In genomic region chr2:126882736-126883660, GRCh38 we compare ENCODE assay signal across 22 cellular contexts. TPM values are rescaled to one million over a fixed set of nuclear protein-coding genes. Genes with fewer than 3 reads are reported as not detected.
DNase-seq lines count a peak whose midpoint lies in the region; ATAC-seq, FAIRE-seq and TF ChIP-seq lines count a peak whose summit lies in the region.
"Had no signal": no experiment of that assay in that cellular context is flagged by ENCODE, and none has a peak within 500 bp of the region (broad histone marks: within the 10 kb centered on the region; RNA-seq: fewer than 3 reads in every experiment).

No MANE protein-coding gene starts in this region.

- H3K36me3 ChIP-seq in pancreas = no peaks in the 10 kb centered on the region

- 82% methylated on average over 7 of the region's 7 CpGs for WGBS in right cardiac atrium
- WGBS in pancreas, 2 donors = 69 to 72% methylated on average over 7 of the region's 7 CpGs

- H3K27ac ChIP-seq in right cardiac atrium (ENCODE audit: low read length) (no peak overlapping the region), pancreas (no peak overlapping the region)
- H3K27ac ChIP-seq: PC-9, RWPE1, SK-N-MC had no signal

- DNase-seq in cardiac septum (ENCODE audit: low spot score) = peak; percentile 31
- no peak for DNase-seq in right cardiac atrium
- peak; percentile 34 for DNase-seq in left lobe of liver (ENCODE audit: low spot score)
- peak; percentile 18 for DNase-seq in sciatic nerve (ENCODE audit: low spot score)
- no peak for DNase-seq in D721Med (ENCODE audit: insufficient read length, low spot score)
- DNase-seq in pancreas = no peak
- DNase-seq in germinal center (ENCODE audit: low spot score) = no peak
- DNase-seq: DMS79 treated with DMSO at 0.1 percent for 48 hours, H7, KG1, NCI-H1092 treated with DMSO at 0.1 percent for 48 hours, NCI-H146, NCI-H2029, NCI-H2227 treated with DMSO at 0.1 percent for 48 hours, NCI-H510A, NCI-H748 treated with DMSO at 0.1 percent for 48 hours, PC-9, SHP77 treated with DMSO at 0.1 percent for 48 hours had no signal

- H3K4me1 ChIP-seq in right cardiac atrium (ENCODE audit: control insufficient read depth, insufficient read depth, low read length) (no peaks in the 10 kb centered on the region), pancreas (no peaks in the 10 kb centered on the region)

- TF ChIP-seq CTCF in D721Med (IDR thresholded peaks at IDR 0.05; ENCODE audit: insufficient read depth, missing control alignments) = no peak
- TF ChIP-seq CTCF in pancreas (IDR thresholded peaks at IDR 0.05) = no peak

- H3K9me3 ChIP-seq in right cardiac atrium (ENCODE audit: control insufficient read depth, low read length) (no peaks in the 10 kb centered on the region), pancreas (no peaks in the 10 kb centered on the region)

- H3K4me3 ChIP-seq in right cardiac atrium (ENCODE audit: low read length) (no peak overlapping the region), pancreas (no peak overlapping the region)
- H3K4me3 ChIP-seq: PC-9, SK-N-MC had no signal

- no peak for ATAC-seq in right cardiac atrium
- no peak for ATAC-seq in left lobe of liver
- ATAC-seq in sciatic nerve = no peak
- ATAC-seq in pancreas = no peak

- no peaks in the 10 kb centered on the region for H3K27me3 ChIP-seq in right cardiac atrium (ENCODE audit: control insufficient read depth, insufficient read depth)
- no peaks in the 10 kb centered on the region for H3K27me3 ChIP-seq in pancreas

- intact Hi-C loops in cardiac septum (cut with DNase I) = no loop called here
- intact Hi-C loops in right cardiac atrium (cut with DNase I) = no loop called here
- intact Hi-C loops in sciatic nerve (cut with DNase I) = no loop called here
- intact Hi-C loops in pancreas (cut with DNase I) = no loop called here

- FAIRE-seq in D721Med (lab: Jason Lieb, UNC) (no peak), pancreas (lab: Jason Lieb, UNC) (no peak)

RNA-seq across cellular contexts. Expression of gene TEX51, which starts 15.7 kb away (rescaled TPM):
- total RNA-seq in cardiac septum (not detected), right cardiac atrium (not detected), left lobe of liver (not detected), sciatic nerve (not detected), pancreas (not detected)
- polyA plus RNA-seq in right cardiac atrium (not detected), pancreas (not detected)
- total RNA-seq: A172, H7, PC-9 had no signal
- polyA plus RNA-seq: CD14-positive monocyte had no signal

Comparison
In these comparisons a context has a peak if more than half of its experiments do, and no peak if none do; other contexts are left out.
1. DNase-seq: peak in cardiac septum (single experiment), left lobe of liver (single experiment) and sciatic nerve (single experiment); none in right cardiac atrium (0 of 3), D721Med (single experiment), pancreas (0 of 6) and germinal center (single experiment).